ENCODE assay signal across 10 cellular contexts in the genomic region with DNA sequence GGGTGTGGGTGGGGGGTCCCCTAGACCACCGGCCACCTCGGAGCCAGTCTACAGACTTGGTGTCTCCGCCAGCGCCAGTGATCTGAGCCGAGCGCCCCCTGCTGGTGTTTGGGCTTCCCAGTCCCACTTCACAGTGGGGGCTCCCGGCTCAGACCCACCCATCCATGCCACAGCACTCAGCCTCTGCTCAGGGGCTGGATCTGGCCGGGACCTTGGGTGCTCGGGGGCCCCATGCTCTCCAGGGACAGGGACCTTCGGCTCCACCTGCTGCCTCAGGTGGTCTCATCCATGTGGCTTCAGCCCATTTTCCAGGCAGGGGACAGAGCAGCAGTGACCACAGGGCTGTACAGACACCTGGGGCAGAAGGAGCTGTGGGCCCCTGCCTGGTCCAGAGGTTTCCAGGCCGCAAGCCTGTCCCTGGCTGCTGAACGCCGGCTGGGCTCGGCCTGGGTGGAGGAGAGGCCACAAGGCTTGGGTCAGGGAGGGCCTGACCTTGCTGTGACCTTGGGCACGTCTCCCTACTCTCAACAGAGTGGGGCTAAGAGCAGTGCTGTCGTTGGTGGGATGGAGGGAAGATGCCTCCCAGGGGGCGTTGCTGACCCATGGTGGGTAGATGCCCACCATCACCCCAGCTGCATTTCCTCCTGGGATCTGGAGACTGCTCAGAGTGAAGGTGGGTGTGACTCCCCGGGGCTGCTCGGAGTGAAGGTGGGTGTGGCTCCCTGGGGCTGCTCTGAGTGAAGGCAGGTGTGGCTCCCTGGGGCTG.
DNase-seq lines count a peak whose midpoint lies in the region; ATAC-seq, FAIRE-seq and TF ChIP-seq lines count a peak whose summit lies in the region.
"Had no signal": no experiment of that assay in that cellular context is flagged by ENCODE, and none has a peak within 500 bp of the region (broad histone marks: within the 10 kb centered on the region; RNA-seq: fewer than 3 reads in every experiment).

No MANE protein-coding gene starts in this region.

- H3K4me1 ChIP-seq in mammary epithelial cell (ENCODE audit: insufficient read depth, low read length) (no peaks in the 10 kb centered on the region), kidney (ENCODE audit: control insufficient read depth in 1 of 2, insufficient read depth in 1 of 2, low read depth in 1 of 2, low read length in 2 of 2) (no peaks in the 10 kb centered on the region), transverse colon (peaks cover 3 to 44% (median 33%) of the 10 kb centered on the region in 4 donors)

- H3K27me3 Mint-ChIP-seq in MCF 10A (ENCODE audit: insufficient read depth, unreplicated experiment) = peaks cover 3% of the 10 kb centered on the region
- peaks cover 3% of the 10 kb centered on the region for H3K27me3 Mint-ChIP-seq in activated CD4-positive, alpha-beta memory T cell treated with anti-CD3 and anti-CD28 coated beads, Interleukin-2, amount 10 ng/mL, durations not matched to agents 7 days and 5 days

- intact Hi-C loops in MCF 10A (cut with micrococcal nuclease) = no loop called here
- intact Hi-C loops in mammary epithelial cell (cut with micrococcal nuclease) = no loop called here
- intact Hi-C loops in kidney (cut with DNase I) = no loop called here
- intact Hi-C loops in transverse colon (cut with DNase I; ENCODE audit: low total_unique reads) = loop anchor here (5.0 kb wide), 1 partner anchor 1862 kb away; a partner anchor contains a TSS

- H2AFZ ChIP-seq in mammary epithelial cell (ENCODE audit: low read depth, low read length) = no peak overlapping the region

- H3K36me3 Mint-ChIP-seq in MCF 10A (ENCODE audit: insufficient read depth, unreplicated experiment) = no peaks in the 10 kb centered on the region
- peaks cover 16% of the 10 kb centered on the region for H3K36me3 Mint-ChIP-seq in activated CD4-positive, alpha-beta memory T cell treated with anti-CD3 and anti-CD28 coated beads, Interleukin-2, amount 10 ng/mL, durations not matched to agents 7 days and 5 days (ENCODE audit: low read depth)

- H3K27me3 ChIP-seq in mammary epithelial cell (ENCODE audit: insufficient read depth, low read length) (no peaks in the 10 kb centered on the region), transverse colon (no peaks in the 10 kb centered on the region)

- no peak overlapping the region for H3K4me3 Mint-ChIP-seq in MCF 10A (ENCODE audit: unreplicated experiment)
- H3K4me3 Mint-ChIP-seq in activated CD4-positive, alpha-beta memory T cell treated with anti-CD3 and anti-CD28 coated beads, Interleukin-2, amount 10 ng/mL, durations not matched to agents 7 days and 5 days = no peak overlapping the region
- H3K4me3 Mint-ChIP-seq: activated B cell treated with CpG ODN at 0.5 μM for 24 hours had no signal

- H3K9me3 ChIP-seq in mammary epithelial cell (replicated peaks; ENCODE audit: insufficient read depth, low read length) = peaks cover 31% of the 10 kb centered on the region
- peaks cover 0 to 4% of the 10 kb centered on the region in 2 donors for H3K9me3 ChIP-seq in kidney (ENCODE audit: control insufficient read depth in 1 of 2, low read length in 2 of 2)
- H3K9me3 ChIP-seq in transverse colon = no peaks in the 10 kb centered on the region

- H3K4me2 ChIP-seq in mammary epithelial cell (ENCODE audit: insufficient read depth, low read depth, low read length) = no peak overlapping the region

- no peaks in the 10 kb centered on the region for H4K20me1 ChIP-seq in mammary epithelial cell (ENCODE audit: insufficient read depth, low read length)

- H3K9me3 Mint-ChIP-seq in MCF 10A (ENCODE audit: unreplicated experiment) = peaks cover 7% of the 10 kb centered on the region
- H3K9me3 Mint-ChIP-seq in activated CD4-positive, alpha-beta memory T cell treated with anti-CD3 and anti-CD28 coated beads, Interleukin-2, amount 10 ng/mL, durations not matched to agents 7 days and 5 days = peaks cover 12% of the 10 kb centered on the region

- CTCF ChIA-PET in MCF 10A (lab: Yijun Ruan, JAX) = interaction anchor here (0.6 to 0.7 kb wide), 3 partner anchors 216 to 493 kb away, joined by 3 read pairs; no protein-coding TSS in a partner anchor
- CTCF ChIA-PET in mammary epithelial cell (lab: Charles Lee; ENCODE audit: low non-redundant PET) = no interaction called here
- CTCF ChIA-PET in activated CD4-positive, alpha-beta memory T cell treated with anti-CD3 and anti-CD28 coated beads, Interleukin-2, amount 10 ng/mL, durations not matched to agents 7 days and 5 days (lab: Charles Lee) = no interaction called here

- peak; percentile 32 for TF ChIP-seq CTCF in MCF 10A (IDR thresholded peaks at IDR 0.05; ENCODE audit: unreplicated experiment)
- no peak for TF ChIP-seq CTCF in mammary epithelial cell (conservative IDR thresholded peaks at IDR 0.05 in 1 of 2, IDR thresholded peaks at IDR 0.05 in 1 of 2; ENCODE audit: extremely low read depth in 1 of 2, insufficient read depth in 1 of 2, low read depth in 1 of 2, low read length in 2 of 2)
- TF ChIP-seq CTCF in kidney (IDR thresholded peaks at IDR 0.05; ENCODE audit: borderline replicate concordance, extremely low read depth, insufficient read depth) = peak; percentile 28
- peak in 4 of 5 experiments; percentile 26 to 82 (median 52) for TF ChIP-seq CTCF in transverse colon (IDR thresholded peaks at IDR 0.05)

- H3K36me3 ChIP-seq in mammary epithelial cell (ENCODE audit: insufficient read depth, low read length) (no peaks in the 10 kb centered on the region), kidney (ENCODE audit: control insufficient read depth in 1 of 2, insufficient read depth in 2 of 2, low read length in 2 of 2) (no peaks in the 10 kb centered on the region), transverse colon (no peaks in the 10 kb centered on the region)

- H3K4me3 ChIP-seq in mammary epithelial cell (replicated peaks in 1 of 3; ENCODE audit: insufficient read depth in 1 of 3, low read depth in 2 of 3, low read length in 3 of 3) = no peak overlapping the region
- H3K4me3 ChIP-seq in kidney (ENCODE audit: low read length in 2 of 2) = no peak overlapping the region
- peak overlapping the region in 2 of 4 donors; percentile 23 to 41 for H3K4me3 ChIP-seq in transverse colon
- H3K4me3 ChIP-seq: lung had no signal

- POLR2A ChIA-PET in MCF 10A (lab: Yijun Ruan, JAX) = no interaction called here
- POLR2A ChIA-PET in activated CD4-positive, alpha-beta memory T cell treated with anti-CD3 and anti-CD28 coated beads, Interleukin-2, amount 10 ng/mL, durations not matched to agents 7 days and 5 days (lab: Charles Lee) = no interaction called here

- no peak overlapping the region for H3K9ac ChIP-seq in mammary epithelial cell (ENCODE audit: insufficient read depth, low read length)
- H3K9ac ChIP-seq in kidney (ENCODE audit: low read length in 2 of 2) = no peak overlapping the region

- TF ChIP-seq POLR2A in transverse colon (IDR thresholded peaks at IDR 0.05) (peak; percentile 44), GM18505 (IDR thresholded peaks at IDR 0.05; ENCODE audit: borderline replicate concordance, extremely low read depth, insufficient read depth, insufficient read length) (no peak)

- dilution Hi-C loops in mammary epithelial cell (cut with HindIII; ENCODE audit: low sequenced_read_pairs) = no loop called here

- FAIRE-seq in kidney (lab: Jason Lieb, UNC) = no peak

- no peaks in the 10 kb centered on the region for H3K4me1 Mint-ChIP-seq in MCF 10A (ENCODE audit: insufficient read depth, unreplicated experiment)
- H3K4me1 Mint-ChIP-seq in activated CD4-positive, alpha-beta memory T cell treated with anti-CD3 and anti-CD28 coated beads, Interleukin-2, amount 10 ng/mL, durations not matched to agents 7 days and 5 days = peaks cover 46% of the 10 kb centered on the region

- WGBS in mammary epithelial cell (ENCODE audit: low coverage, missing lambda C conversion rate) = 55% methylated on average over 14 of the region's 19 CpGs
- 35% methylated on average over 5 of the region's 19 CpGs; no CpG with 5 or more reads in 1 of the 2 donors for WGBS in transverse colon (ENCODE audit: low coverage in 1 of 2), 2 donors

- H3K27ac ChIP-seq in mammary epithelial cell (ENCODE audit: insufficient read depth, low read depth, low read length) (no peak overlapping the region), kidney (ENCODE audit: low read depth in 2 of 2, low read length in 2 of 2) (no peak overlapping the region), transverse colon (peak overlapping the region; percentile 74 to 97 (median 85))

- no peak for ATAC-seq in GM18505 (IDR thresholded peaks at IDR 0.05; ENCODE audit: unreplicated experiment)

- no peak overlapping the region for H3K27ac Mint-ChIP-seq in MCF 10A (ENCODE audit: low read depth, unreplicated experiment)
- H3K27ac Mint-ChIP-seq in activated CD4-positive, alpha-beta memory T cell treated with anti-CD3 and anti-CD28 coated beads, Interleukin-2, amount 10 ng/mL, durations not matched to agents 7 days and 5 days = no peak overlapping the region
- H3K27ac Mint-ChIP-seq: activated B cell treated with CpG ODN at 0.5 μM for 24 hours had no signal

- in situ Hi-C loops in mammary epithelial cell (cut with MboI; ENCODE audit: low sequenced_read_pairs in 2 of 2) = no loop called here
- in situ Hi-C loops in transverse colon (cut with MboI; ENCODE audit: low pct_ligation_motif_present in 1 of 4, low pct_unique_long_range_greater_than_20kb in 1 of 4, low sequenced_read_pairs in 3 of 4) = no loop called here

- no TSS peak for BruUV-seq in MCF 10A (replicated peaks; lab: Mats Ljungman, UMichigan)
- no TSS peak for BruUV-seq in mammary epithelial cell (replicated peaks; lab: Mats Ljungman, UMichigan)

- no peak for DNase-seq in MCF 10A (ENCODE audit: unreplicated experiment)
- no peak for DNase-seq in mammary epithelial cell
- DNase-seq in activated CD4-positive, alpha-beta memory T cell treated with anti-CD3 and anti-CD28 coated beads, Interleukin-2, amount 10 ng/mL, durations not matched to agents 7 days and 5 days = peak; percentile 34
- peak; percentile 80 for DNase-seq in kidney
- peak; percentile 60 for DNase-seq in transverse colon
- no peak for DNase-seq in NOMO-1 treated with dmso at 0.1 percent for 144 hours (lab: John Stamatoyannopoulos, UW; ENCODE audit: unreplicated experiment)
- no peak for DNase-seq in NCI-H1048 (lab: John Stamatoyannopoulos, UW)
- DNase-seq: activated B cell treated with CpG ODN at 0.5 μM for 24 hours had no signal

- no peak for TF ChIP-seq EP300 in transverse colon (IDR thresholded peaks at IDR 0.05; ENCODE audit: low read depth)

- no peaks in the 10 kb centered on the region for H3K79me2 ChIP-seq in mammary epithelial cell (ENCODE audit: insufficient read depth, low read length)

Comparison
In these comparisons a context has a peak if more than half of its experiments do, and no peak if none do; other contexts are left out.
1. CTCF ChIP-seq: peak in MCF 10A (single experiment), kidney (single experiment) and transverse colon (4 of 5); none in mammary epithelial cell (0 of 2).
2. DNase-seq: peak in activated CD4-positive, alpha-beta memory T cell treated with anti-CD3 and anti-CD28 coated beads, Interleukin-2, amount 10 ng/mL, durations not matched to agents 7 days and 5 days (single experiment), kidney (single experiment) and transverse colon (single experiment); none in MCF 10A (single experiment), mammary epithelial cell (single experiment), NOMO-1 treated with dmso at 0.1 percent for 144 hours (single experiment) and NCI-H1048 (single experiment).
3. H3K27ac ChIP-seq: peak in transverse colon (4 of 4); none in mammary epithelial cell (single experiment) and kidney (0 of 2).